Comparison of ENCODE assay signal across 8 cellular contexts in the genomic region with DNA sequence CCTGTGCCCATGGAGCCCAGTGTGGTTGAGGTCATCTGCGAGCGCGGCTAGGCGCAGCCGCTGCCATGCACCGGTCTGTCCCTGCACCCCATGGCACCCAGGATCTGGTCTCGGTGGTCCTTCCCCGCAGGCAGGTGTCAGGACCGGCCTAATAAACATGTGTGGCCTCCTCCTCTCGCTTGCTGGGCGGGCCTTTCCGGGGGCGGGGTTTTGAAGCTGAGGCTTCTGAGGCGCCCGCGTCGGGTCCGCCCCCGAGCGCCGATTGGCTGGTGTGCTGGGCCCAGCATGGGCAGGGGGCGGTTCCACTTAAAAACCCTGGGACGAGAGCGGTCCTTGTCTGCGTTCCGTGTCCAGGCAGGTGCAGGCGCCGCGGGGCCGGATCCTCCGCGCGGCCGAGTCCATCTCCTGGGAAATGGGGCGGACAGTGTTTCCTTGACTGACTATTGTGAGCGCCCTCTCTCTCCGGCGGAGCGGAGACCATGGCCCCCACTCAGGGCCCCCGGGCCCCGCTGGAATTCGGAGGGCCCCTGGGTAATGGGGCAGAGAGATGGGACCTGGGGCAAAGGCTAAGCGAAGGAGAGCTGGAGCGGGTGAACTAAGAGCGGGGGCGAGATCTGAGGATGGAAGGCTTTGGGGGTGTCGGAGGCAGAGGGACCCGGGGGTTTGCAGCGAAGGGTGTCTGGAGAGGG. TPM values are rescaled to one million over a fixed set of nuclear protein-coding genes. Genes with fewer than 3 reads are reported as not detected.
A peak's percentile ranks its signal among the peaks of the same experiment; 100 is the strongest.
DNase-seq lines count a peak whose midpoint lies in the region; ATAC-seq and TF ChIP-seq lines count a peak whose summit lies in the region.

A gene (plus strand): TSS at position 336 of the 689 bp plus-strand sequence. CDS start 144 bp downstream, at position 480.

- 9 to 10% (median 9%) methylated on average over 48 to 49 of the region's 49 CpGs for WGBS in psoas muscle, 3 donors

- peaks cover 64% of the 10 kb centered on the region for H3K4me1 ChIP-seq in left ventricle myocardium inferior
- H3K4me1 ChIP-seq in psoas muscle = peaks cover 30% of the 10 kb centered on the region

- H3K9me3 ChIP-seq in left ventricle myocardium inferior (replicated peaks) = no peaks in the 10 kb centered on the region
- H3K9me3 ChIP-seq in psoas muscle = no peaks in the 10 kb centered on the region

- H3K4me3 ChIP-seq in GM06990 (replicated peaks; ENCODE audit: low read depth, low read length) = peak within 1 kb of the TSS; percentile 67
- peak within 1 kb of the TSS; percentile 77 for H3K4me3 ChIP-seq in left ventricle myocardium inferior
- H3K4me3 ChIP-seq in psoas muscle = peak within 1 kb of the TSS; percentile 73

- H3K36me3 ChIP-seq in GM06990 (ENCODE audit: control insufficient read depth, insufficient read depth, low read length) (peaks cover 12% of the 10 kb centered on the region), left ventricle myocardium inferior (peaks cover 39% of the 10 kb centered on the region), psoas muscle (ENCODE audit: insufficient read depth in 1 of 2, low read depth in 1 of 2) (peaks cover 0 to 35% of the 10 kb centered on the region in 2 donors)

- no peaks in the 10 kb centered on the region for H3K27me3 ChIP-seq in GM06990 (replicated peaks; ENCODE audit: control insufficient read depth, insufficient read depth, low read length)
- no peaks in the 10 kb centered on the region for H3K27me3 ChIP-seq in left ventricle myocardium inferior (ENCODE audit: low read depth)
- no peaks in the 10 kb centered on the region for H3K27me3 ChIP-seq in psoas muscle (ENCODE audit: insufficient read depth in 3 of 3, low read length in 2 of 3)

- TF ChIP-seq CTCF in GM06990 (IDR thresholded peaks at IDR 0.05; ENCODE audit: insufficient read depth, low read length, poor library complexity, severe bottlenecking) = no peak
- TF ChIP-seq CTCF in left ventricle myocardium inferior (IDR thresholded peaks at IDR 0.05; ENCODE audit: borderline replicate concordance) = no peak
- no peak for TF ChIP-seq CTCF in psoas muscle (IDR thresholded peaks at IDR 0.05)

- intact Hi-C loops in T-helper 2 cell treated with Interferon-gamma antibody and Interleukin-4, amounts not matched to agents 100 ng/mL and 5 ng/mL, for 36 hours (cut with micrococcal nuclease) = loop anchor here (1.0 to 5.0 kb wide), 5 partner anchors 15 to 194 kb away; a partner anchor contains a TSS
- intact Hi-C loops in left ventricle myocardium inferior (cut with micrococcal nuclease) (no loop called here), psoas muscle (cut with DNase I) (loop anchor here (2.0 to 10.0 kb wide), 3 partner anchors 69 to 267 kb away; a partner anchor contains a TSS)

- H3K27ac ChIP-seq in angular gyrus (ENCODE audit: low read depth, low read length) (peak within 1 kb of the TSS; percentile 70), left ventricle myocardium inferior (replicated peaks) (peak within 1 kb of the TSS; percentile 84), psoas muscle (peak within 1 kb of the TSS; percentile 68)

- ATAC-seq in HG02759 (IDR thresholded peaks at IDR 0.05; ENCODE audit: unreplicated experiment) (peak; percentile 71), psoas muscle (peak; percentile 85 to 92 (median 90))

- DNase-seq in GM06990 (ENCODE audit: extremely low read depth, insufficient read length) = peak; percentile 95
- DNase-seq in NCI-H187 (lab: John Stamatoyannopoulos, UW) = peak; percentile 93 to 98
- DNase-seq in left ventricle myocardium inferior = peak; percentile 97
- DNase-seq in psoas muscle = peak; percentile 96 to 97
- DNase-seq in ureter (ENCODE audit: low spot score) = peak; percentile 96

RNA-seq across cellular contexts. Expression of the gene that starts here (rescaled TPM):
- 23.9 and 27.7 TPM in 2 replicates for total RNA-seq in T-helper 2 cell treated with Interferon-gamma antibody and Interleukin-4, amounts not matched to agents 100 ng/mL and 5 ng/mL, for 36 hours
- 56.7 TPM for total RNA-seq in left ventricle myocardium inferior
- total RNA-seq in psoas muscle = 10 to 100 TPM in 2 of 4 donors, 1 to 10 TPM in 2; 5.1 to 13.5 (median 9.5) TPM
- 1 to 10 TPM; 3.2 to 7.8 (median 5.3) TPM for polyA plus RNA-seq in psoas muscle
- 37.5 TPM for total RNA-seq in ureter

Comparison
In these comparisons a context has a peak if more than half of its experiments do, and no peak if none do; other contexts are left out.
1. Peak in every context shown above with its lines: DNase-seq, ATAC-seq, H3K4me3 ChIP-seq and H3K27ac ChIP-seq.